ENCODE assay signal across 14 cellular contexts in the genomic region with DNA sequence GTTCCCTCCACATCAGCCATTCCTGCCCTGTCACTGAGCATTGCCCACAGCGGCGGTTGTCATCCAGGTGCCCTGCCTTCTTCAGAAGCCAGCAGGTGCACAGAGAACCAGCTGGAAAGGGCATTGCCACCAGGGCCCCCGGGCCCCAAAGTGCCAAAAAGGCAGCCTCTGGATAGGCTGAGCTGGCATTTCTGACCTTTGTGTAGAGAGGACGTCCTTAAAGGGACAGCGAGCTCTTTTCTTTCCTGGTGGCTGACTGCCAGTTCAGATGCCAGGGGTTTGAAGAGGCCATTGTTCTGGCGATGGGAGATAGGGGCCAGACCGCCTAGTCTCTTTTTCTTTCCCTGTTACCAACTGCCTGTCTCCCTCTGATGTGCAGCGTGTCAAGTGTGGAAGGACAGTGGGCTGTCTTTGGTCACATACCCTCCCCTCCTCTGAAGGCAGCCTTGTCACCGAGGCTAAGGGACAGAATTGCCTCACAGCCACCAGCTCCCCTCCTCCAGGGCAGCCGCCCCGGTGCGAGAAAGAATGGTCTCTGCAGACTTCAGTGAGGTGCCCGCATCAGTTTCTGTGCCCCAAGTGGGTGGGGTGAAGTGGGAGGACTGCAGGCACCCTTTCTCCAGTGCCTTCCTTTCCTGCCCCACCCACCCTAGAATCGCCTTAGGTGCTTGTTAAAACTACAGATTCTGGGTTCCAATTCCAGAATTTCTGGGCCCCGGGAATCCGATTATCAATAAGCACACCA.
DNase-seq lines count a peak whose midpoint lies in the region; ATAC-seq and TF ChIP-seq lines count a peak whose summit lies in the region.
"Had no signal": no experiment of that assay in that cellular context is flagged by ENCODE, and none has a peak within 500 bp of the region (broad histone marks: within the 10 kb centered on the region; RNA-seq: fewer than 3 reads in every experiment).

No MANE protein-coding gene starts in this region.

- no peak overlapping the region for H3K4me3 Mint-ChIP-seq in brain

- TF ChIP-seq CTCF in brain (conservative IDR thresholded peaks at IDR 0.05) = no peak
- no peak for TF ChIP-seq CTCF in gastroesophageal sphincter (IDR thresholded peaks at IDR 0.05)

- H4K8ac ChIP-seq in mesenchymal stem cell (ENCODE audit: low read length) = no peak overlapping the region

- H3K14ac ChIP-seq in mesenchymal stem cell (ENCODE audit: low read length in 2 of 2) = no peak overlapping the region

- H3K27ac Mint-ChIP-seq in brain = peak overlapping the region in 4 of 5 experiments; percentile 25 to 91 (median 68)

- no peak overlapping the region for H2BK120ac ChIP-seq in mesenchymal stem cell (ENCODE audit: low read depth, low read length)

- no peak overlapping the region for H3K27ac ChIP-seq in gastroesophageal sphincter
- H3K27ac ChIP-seq in mesenchymal stem cell (ENCODE audit: low read length, poor library complexity, severe bottlenecking) = no peak overlapping the region
- H3K27ac ChIP-seq: psoas muscle had no signal

- no peak for TF ChIP-seq EP300 in gastroesophageal sphincter (IDR thresholded peaks at IDR 0.05)

- ATAC-seq in gastroesophageal sphincter = no peak
- ATAC-seq: K562, psoas muscle had no signal

- H3K18ac ChIP-seq in mesenchymal stem cell (ENCODE audit: low read depth in 1 of 2, low read length in 2 of 2) = no peak overlapping the region

- peaks cover 1% of the 10 kb centered on the region for H3K79me1 ChIP-seq in mesenchymal stem cell (replicated peaks; ENCODE audit: low read length, poor library complexity, severe bottlenecking)

- H2AFZ ChIP-seq in mesenchymal stem cell (ENCODE audit: low read depth, low read length) = no peak overlapping the region

- no peak overlapping the region for H3K4ac ChIP-seq in mesenchymal stem cell (ENCODE audit: low read depth in 1 of 2, low read length in 2 of 2)

- WGBS in gastroesophageal sphincter (ENCODE audit: low coverage in 1 of 2), 2 donors = 83% methylated on average over 4 of the region's 16 CpGs; no CpG with 5 or more reads in 1 of the 2 donors
- 91% methylated on average over 12 of the region's 16 CpGs for WGBS in mesenchymal stem cell

- no peak overlapping the region for H3K4me2 ChIP-seq in mesenchymal stem cell (ENCODE audit: low read length, poor library complexity, severe bottlenecking)

- no peak overlapping the region for H3K9ac ChIP-seq in mesenchymal stem cell (ENCODE audit: low read length)

- no peak overlapping the region for H3K23ac ChIP-seq in mesenchymal stem cell (ENCODE audit: low read length in 2 of 2)

- H3K27me3 ChIP-seq in gastroesophageal sphincter (no peaks in the 10 kb centered on the region), mesenchymal stem cell (ENCODE audit: control insufficient read depth in 1 of 2, insufficient read depth in 1 of 2, low read length in 2 of 2) (no peaks in the 10 kb centered on the region)

- no peaks in the 10 kb centered on the region for H3K36me3 ChIP-seq in gastroesophageal sphincter
- no peaks in the 10 kb centered on the region for H3K36me3 ChIP-seq in mesenchymal stem cell (ENCODE audit: control insufficient read depth in 1 of 2, insufficient read depth in 2 of 2, low read depth in 1 of 2, low read length in 2 of 2)

- TF ChIP-seq POLR2A in gastroesophageal sphincter (IDR thresholded peaks at IDR 0.05) = no peak

- no peaks in the 10 kb centered on the region for H3K9me3 ChIP-seq in gastroesophageal sphincter
- no peaks in the 10 kb centered on the region for H3K9me3 ChIP-seq in mesenchymal stem cell (ENCODE audit: control insufficient read depth, low read length)
- H3K9me3 ChIP-seq: psoas muscle had no signal

- no peak overlapping the region for H2BK15ac ChIP-seq in mesenchymal stem cell (ENCODE audit: low read depth, poor library complexity, severe bottlenecking)

- no peaks in the 10 kb centered on the region for H3K4me1 ChIP-seq in gastroesophageal sphincter
- peaks cover 9% of the 10 kb centered on the region for H3K4me1 ChIP-seq in mesenchymal stem cell (ENCODE audit: control insufficient read depth, insufficient read depth, low read depth, low read length)
- H3K4me1 ChIP-seq: psoas muscle had no signal

- peak overlapping the region in 1 of 2 experiments; percentile 54 for H2BK12ac ChIP-seq in mesenchymal stem cell (ENCODE audit: low read length in 2 of 2)

- H3K4me3 ChIP-seq in gastroesophageal sphincter (no peak overlapping the region), mesenchymal stem cell (ENCODE audit: insufficient read depth in 1 of 2, low read depth in 1 of 2, low read length in 2 of 2) (no peak overlapping the region)
- H3K4me3 ChIP-seq: K562, psoas muscle had no signal

- H3K4me1 Mint-ChIP-seq in brain = peaks cover 60% of the 10 kb centered on the region

- no peak overlapping the region for H4K91ac ChIP-seq in mesenchymal stem cell (ENCODE audit: low read length)

- DNase-seq in COLO829 (ENCODE audit: low spot score) (peak; percentile 82), NCI-H2029 (lab: John Stamatoyannopoulos, UW) (peak; percentile 87), nucleus accumbens (lab: John Stamatoyannopoulos, UW) (peak in 46 of 56 donors; percentile 17 to 79 (median 52)), NCI-H510A (lab: John Stamatoyannopoulos, UW) (no peak), mesenchymal stem cell (no peak)
- DNase-seq in activated CD8-positive, alpha-beta memory T cell treated with anti-CD3 and anti-CD28 coated beads, Interleukin-2, amount 50 U/mL, for 4 hours = no peak
- DNase-seq: activated CD8-positive, alpha-beta memory T cell treated with anti-CD3 and anti-CD28 coated beads for 24 hours; activated effector memory CD4-positive, alpha-beta T cell treated with Interleukin-2 at 50 U/mL for 16 hours; DMS 273 treated with DMSO at 0.1 percent for 48 hours; NCI-H524; psoas muscle had no signal

- H3K9me3 Mint-ChIP-seq in brain = no peaks in the 10 kb centered on the region

- H3K36me3 Mint-ChIP-seq in brain = peaks cover 12% of the 10 kb centered on the region

- no peak overlapping the region for H2BK5ac ChIP-seq in mesenchymal stem cell (ENCODE audit: low read depth, low read length, poor library complexity, severe bottlenecking)

- no peak overlapping the region for H2AK5ac ChIP-seq in mesenchymal stem cell (ENCODE audit: low read length, severe bottlenecking)

- no peaks in the 10 kb centered on the region for H3K27me3 Mint-ChIP-seq in brain

Comparison
In these comparisons a context has a peak if more than half of its experiments do, and no peak if none do; other contexts are left out.
1. DNase-seq: peak in COLO829 (single experiment), NCI-H2029 (single experiment) and nucleus accumbens (46 of 56); none in activated CD8-positive, alpha-beta memory T cell treated with anti-CD3 and anti-CD28 coated beads, Interleukin-2, amount 50 U/mL, for 4 hours (single experiment), NCI-H510A (single experiment) and mesenchymal stem cell (single experiment).